23 cellular contexts compared by ENCODE assay signal in genomic region chr18:58807766-58808165, GRCh38. TPM values are rescaled to one million over a fixed set of nuclear protein-coding genes. Genes with fewer than 3 reads are reported as not detected.
DNase-seq lines count a peak whose midpoint lies in the region; ATAC-seq, FAIRE-seq and TF ChIP-seq lines count a peak whose summit lies in the region.
"Had no signal": no experiment of that assay in that cellular context is flagged by ENCODE, and none has a peak within 500 bp of the region (broad histone marks: within the 10 kb centered on the region; RNA-seq: fewer than 3 reads in every experiment).

No MANE protein-coding gene starts in this region.

- H3K9ac ChIP-seq in OCI-LY3 (ENCODE audit: low read length): peak overlapping the region; percentile 88

- no peaks in the 10 kb centered on the region for H3K27me3 ChIP-seq in OCI-LY3 (ENCODE audit: low read depth, low read length)

- H3K27ac Mint-ChIP-seq in central memory CD8-positive, alpha-beta T cell (ENCODE audit: low read depth): peak overlapping the region; percentile 77
- peak overlapping the region; percentile 74 for H3K27ac Mint-ChIP-seq in stimulated activated memory B cell treated with anti-CD40 and anti-IgM and Interleukin-4, amounts not matched to agents 10 μg/mL and 1 μg/mL and 100 μg/mL, for 72 hours
- no peak overlapping the region for H3K27ac Mint-ChIP-seq in HFFc6
- H3K27ac Mint-ChIP-seq: CD8-positive, alpha-beta T cell had no signal

- DNase-seq in GM19239 (ENCODE audit: insufficient read length, low spot score) (no peak), sciatic nerve (ENCODE audit: low spot score) (no peak), HFFc6 (no peak)
- DNase-seq in central memory CD8-positive, alpha-beta T cell (ENCODE audit: low spot score in 2 of 2): no peak
- DNase-seq: AML-193; C1 segment of cervical spinal cord; CD8-positive, alpha-beta T cell; DMS153; GDM1; H7; IMR-90; Karpas-422; NCI-H1417; NCI-H187; NCI-H2107; NCI-H446 treated with DMSO at 0.1 percent for 48 hours; NCI-H526 treated with DMSO at 0.1 percent for 48 hours; PC-9; SIG-M5 had no signal

- no peak overlapping the region for H3K4me3 Mint-ChIP-seq in central memory CD8-positive, alpha-beta T cell
- no peak overlapping the region for H3K4me3 Mint-ChIP-seq in stimulated activated memory B cell treated with anti-CD40 and anti-IgM and Interleukin-4, amounts not matched to agents 10 μg/mL and 1 μg/mL and 100 μg/mL, for 72 hours
- H3K4me3 Mint-ChIP-seq in HFFc6: no peak overlapping the region
- H3K4me3 Mint-ChIP-seq: CD8-positive, alpha-beta T cell had no signal

- H3K9me3 ChIP-seq in OCI-LY3 (ENCODE audit: insufficient read depth, low read length): peaks cover 6% of the 10 kb centered on the region

- peak overlapping the region; percentile 78 for H3K4me3 ChIP-seq in OCI-LY3 (ENCODE audit: low read length)
- H3K4me3 ChIP-seq: PC-9 had no signal

- peaks cover 3% of the 10 kb centered on the region for H3K36me3 ChIP-seq in OCI-LY3 (replicated peaks; ENCODE audit: low read depth, low read length)

- no peaks in the 10 kb centered on the region for H3K4me1 Mint-ChIP-seq in central memory CD8-positive, alpha-beta T cell
- peaks cover 8% of the 10 kb centered on the region for H3K4me1 Mint-ChIP-seq in stimulated activated memory B cell treated with anti-CD40 and anti-IgM and Interleukin-4, amounts not matched to agents 10 μg/mL and 1 μg/mL and 100 μg/mL, for 72 hours
- no peaks in the 10 kb centered on the region for H3K4me1 Mint-ChIP-seq in HFFc6 (ENCODE audit: low read depth)

- peaks cover 19% of the 10 kb centered on the region for H3K27me3 Mint-ChIP-seq in central memory CD8-positive, alpha-beta T cell
- H3K27me3 Mint-ChIP-seq in stimulated activated memory B cell treated with anti-CD40 and anti-IgM and Interleukin-4, amounts not matched to agents 10 μg/mL and 1 μg/mL and 100 μg/mL, for 72 hours: no peaks in the 10 kb centered on the region
- peaks cover 1% of the 10 kb centered on the region for H3K27me3 Mint-ChIP-seq in HFFc6 (ENCODE audit: insufficient read depth)

- intact Hi-C loops in sciatic nerve (cut with DNase I): no loop called here

- FAIRE-seq in GM19239 (lab: Jason Lieb, UNC): peak; percentile 64

- H3K9me3 Mint-ChIP-seq in central memory CD8-positive, alpha-beta T cell: no peaks in the 10 kb centered on the region
- no peaks in the 10 kb centered on the region for H3K9me3 Mint-ChIP-seq in stimulated activated memory B cell treated with anti-CD40 and anti-IgM and Interleukin-4, amounts not matched to agents 10 μg/mL and 1 μg/mL and 100 μg/mL, for 72 hours
- H3K9me3 Mint-ChIP-seq in HFFc6: no peaks in the 10 kb centered on the region
- H3K9me3 Mint-ChIP-seq: CD8-positive, alpha-beta T cell had no signal

- peak overlapping the region; percentile 87 for H3K27ac ChIP-seq in OCI-LY3 (ENCODE audit: low read length)
- H3K27ac ChIP-seq: PC-9 had no signal

- no peaks in the 10 kb centered on the region for H3K36me3 Mint-ChIP-seq in central memory CD8-positive, alpha-beta T cell (ENCODE audit: insufficient read depth)
- no peaks in the 10 kb centered on the region for H3K36me3 Mint-ChIP-seq in stimulated activated memory B cell treated with anti-CD40 and anti-IgM and Interleukin-4, amounts not matched to agents 10 μg/mL and 1 μg/mL and 100 μg/mL, for 72 hours
- no peaks in the 10 kb centered on the region for H3K36me3 Mint-ChIP-seq in HFFc6 (ENCODE audit: low read depth)
- H3K36me3 Mint-ChIP-seq: CD8-positive, alpha-beta T cell had no signal

- no peaks in the 10 kb centered on the region for H4K20me1 ChIP-seq in OCI-LY3 (ENCODE audit: insufficient read depth, low read length)

- peak overlapping the region; percentile 82 for H2AFZ ChIP-seq in OCI-LY3 (ENCODE audit: low read depth, low read length)
- H2AFZ ChIP-seq: PC-9 had no signal

- H3K4me1 ChIP-seq in OCI-LY3 (ENCODE audit: low read length): peaks cover 23% of the 10 kb centered on the region

- peak overlapping the region; percentile 96 for H3K4me2 ChIP-seq in OCI-LY3 (ENCODE audit: low read length)
- H3K4me2 ChIP-seq: PC-9 had no signal

- ATAC-seq in central memory CD8-positive, alpha-beta T cell (replicated peaks; ENCODE audit: extremely low read depth, poor library complexity, severe bottlenecking): no peak
- no peak for ATAC-seq in stimulated activated memory B cell treated with anti-CD40 and anti-IgM and Interleukin-4, amounts not matched to agents 10 μg/mL and 1 μg/mL and 100 μg/mL, for 72 hours
- no peak for ATAC-seq in sciatic nerve
- no peak for ATAC-seq in HG02938 (IDR thresholded peaks at IDR 0.05; ENCODE audit: unreplicated experiment)
- ATAC-seq: CD8-positive, alpha-beta T cell; SK-N-SH treated with all-trans-retinoic acid at 6 μM for 48 hours had no signal

- TF ChIP-seq CTCF in OCI-LY3 (IDR thresholded peaks at IDR 0.05; ENCODE audit: low read depth, low read length) (no peak), HFFc6 (IDR thresholded peaks at IDR 0.05) (no peak)

- H3K79me2 ChIP-seq in OCI-LY3 (ENCODE audit: low read length): no peaks in the 10 kb centered on the region

RNA-seq across cellular contexts. Expression of gene ZNF532, which starts 56.9 kb away (rescaled TPM):
- 167 TPM for total RNA-seq in sciatic nerve
- total RNA-seq in HFFc6 (2021; fragmentation: NEBNext Ultra II Directional; extraction: Animal tissue kit (Norgen Biotek cat#: 25700)): 10 to 100 TPM; 43.1 to 56.6 (median 50.1) TPM
